Comparison of ENCODE assay signal across 22 cellular contexts in genomic region chr19:52640916-52641315, GRCh38. TPM values are rescaled to one million over a fixed set of nuclear protein-coding genes. Genes with fewer than 3 reads are reported as not detected.
DNase-seq lines count a peak whose midpoint lies in the region; ATAC-seq and TF ChIP-seq lines count a peak whose summit lies in the region.
"Had no signal": no experiment of that assay in that cellular context is flagged by ENCODE, and none has a peak within 500 bp of the region (broad histone marks: within the 10 kb centered on the region; RNA-seq: fewer than 3 reads in every experiment).

No MANE protein-coding gene starts in this region.

- no peak overlapping the region for H3K4me3 Mint-ChIP-seq in progenitor cell of endocrine pancreas (ENCODE audit: low read depth)
- H3K4me3 Mint-ChIP-seq in stimulated activated effector memory CD8-positive, alpha-beta T cell treated with anti-CD3 and anti-CD28 coated beads, Interleukin-12 subunit alpha, Interleukin-12 subunit beta, amount 100 ng/mL, for 72 hours: no peak overlapping the region
- H3K4me3 Mint-ChIP-seq: activated CD4-positive, alpha-beta memory T cell treated with anti-CD3 and anti-CD28 coated beads, Interleukin-2, amount 10 ng/mL, durations not matched to agents 7 days and 5 days; activated naive CD4-positive, alpha-beta T cell treated with anti-CD3 and anti-CD28 coated beads for 36 hours; central memory CD8-positive, alpha-beta T cell; stimulated activated memory B cell treated with anti-CD40 and anti-IgM and Interleukin-4, amounts not matched to agents 10 μg/mL and 1 μg/mL and 100 μg/mL, for 72 hours; T-cell had no signal

- peak; percentile 32 for DNase-seq in GM03348 (ENCODE audit: low spot score)
- peak; percentile 47 for DNase-seq in NCI-H69 (lab: John Stamatoyannopoulos, UW)
- DNase-seq in foreskin fibroblast: peak; percentile 67 to 89
- no peak for DNase-seq in progenitor cell of endocrine pancreas (ENCODE audit: low spot score, unreplicated experiment)
- no peak for DNase-seq in OCI-M2 (lab: John Stamatoyannopoulos, UW; ENCODE audit: unreplicated experiment)
- no peak for DNase-seq in NCI-H226
- DNase-seq in stimulated activated effector memory CD8-positive, alpha-beta T cell treated with anti-CD3 and anti-CD28 coated beads, Interleukin-12 subunit alpha, Interleukin-12 subunit beta, amount 100 ng/mL, for 72 hours (ENCODE audit: low spot score in 2 of 2): no peak
- DNase-seq: activated CD4-positive, alpha-beta memory T cell treated with anti-CD3 and anti-CD28 coated beads, Interleukin-2, amount 10 ng/mL, durations not matched to agents 7 days and 5 days; activated naive CD4-positive, alpha-beta T cell treated with anti-CD3 and anti-CD28 coated beads for 36 hours; activated T-cell treated with anti-CD3 and anti-CD28 coated beads, Interleukin-2, amount 50 U/mL, for 1 hour; anterior cingulate cortex; effector CD4-positive, alpha-beta T cell; head of caudate nucleus; NCI-H1694 treated with DMSO at 0.1 percent for 48 hours; Right ventricle myocardium superior; T-cell; thyroid gland had no signal

- H3K27me3 Mint-ChIP-seq in progenitor cell of endocrine pancreas: no peaks in the 10 kb centered on the region
- H3K27me3 Mint-ChIP-seq: activated CD4-positive, alpha-beta memory T cell treated with anti-CD3 and anti-CD28 coated beads, Interleukin-2, amount 10 ng/mL, durations not matched to agents 7 days and 5 days; central memory CD8-positive, alpha-beta T cell; stimulated activated memory B cell treated with anti-CD40 and anti-IgM and Interleukin-4, amounts not matched to agents 10 μg/mL and 1 μg/mL and 100 μg/mL, for 72 hours; T-cell had no signal

- peaks cover 29% of the 10 kb centered on the region for H3K4me1 Mint-ChIP-seq in progenitor cell of endocrine pancreas (ENCODE audit: low read depth)
- peaks cover 16% of the 10 kb centered on the region for H3K4me1 Mint-ChIP-seq in stimulated activated effector memory CD8-positive, alpha-beta T cell treated with anti-CD3 and anti-CD28 coated beads, Interleukin-12 subunit alpha, Interleukin-12 subunit beta, amount 100 ng/mL, for 72 hours

- TF ChIP-seq CTCF in foreskin fibroblast (IDR thresholded peaks at IDR 0.05; ENCODE audit: low read depth, low read length) (no peak), progenitor cell of endocrine pancreas (IDR thresholded peaks at IDR 0.05; ENCODE audit: unreplicated experiment) (no peak)

- H3K4me3 ChIP-seq in foreskin fibroblast (ENCODE audit: low read depth in 1 of 2, low read length in 2 of 2): no peak overlapping the region
- H3K4me3 ChIP-seq: lung, thyroid gland had no signal

- peaks cover 3% of the 10 kb centered on the region for H3K36me3 Mint-ChIP-seq in progenitor cell of endocrine pancreas (ENCODE audit: insufficient read depth)
- peaks cover 16% of the 10 kb centered on the region for H3K36me3 Mint-ChIP-seq in stimulated activated effector memory CD8-positive, alpha-beta T cell treated with anti-CD3 and anti-CD28 coated beads, Interleukin-12 subunit alpha, Interleukin-12 subunit beta, amount 100 ng/mL, for 72 hours

- no peaks in the 10 kb centered on the region for H3K9me3 Mint-ChIP-seq in progenitor cell of endocrine pancreas (ENCODE audit: low read depth)
- no peaks in the 10 kb centered on the region for H3K9me3 Mint-ChIP-seq in stimulated activated effector memory CD8-positive, alpha-beta T cell treated with anti-CD3 and anti-CD28 coated beads, Interleukin-12 subunit alpha, Interleukin-12 subunit beta, amount 100 ng/mL, for 72 hours
- H3K9me3 Mint-ChIP-seq: central memory CD8-positive, alpha-beta T cell had no signal

- no peak for ATAC-seq in stimulated activated effector memory CD8-positive, alpha-beta T cell treated with anti-CD3 and anti-CD28 coated beads, Interleukin-12 subunit alpha, Interleukin-12 subunit beta, amount 100 ng/mL, for 72 hours
- ATAC-seq: HCT116; sciatic nerve; stimulated activated memory B cell treated with anti-CD40 and anti-IgM and Interleukin-4, amounts not matched to agents 10 μg/mL and 1 μg/mL and 100 μg/mL, for 72 hours; T-cell had no signal

- peak overlapping the region; percentile 77 for H3K27ac Mint-ChIP-seq in progenitor cell of endocrine pancreas
- H3K27ac Mint-ChIP-seq in stimulated activated effector memory CD8-positive, alpha-beta T cell treated with anti-CD3 and anti-CD28 coated beads, Interleukin-12 subunit alpha, Interleukin-12 subunit beta, amount 100 ng/mL, for 72 hours: no peak overlapping the region
- H3K27ac Mint-ChIP-seq: activated CD4-positive, alpha-beta memory T cell treated with anti-CD3 and anti-CD28 coated beads, Interleukin-2, amount 10 ng/mL, durations not matched to agents 7 days and 5 days; activated naive CD4-positive, alpha-beta T cell treated with anti-CD3 and anti-CD28 coated beads for 36 hours; stimulated activated memory B cell treated with anti-CD40 and anti-IgM and Interleukin-4, amounts not matched to agents 10 μg/mL and 1 μg/mL and 100 μg/mL, for 72 hours; T-cell had no signal

RNA-seq across cellular contexts. Expression of gene ZNF83, which starts 2.8 kb away (rescaled TPM):
- total RNA-seq in progenitor cell of endocrine pancreas: 72.1 and 79.7 TPM in 2 replicates

Comparison
In these comparisons a context has a peak if more than half of its experiments do, and no peak if none do; other contexts are left out.
1. DNase-seq: peak in GM03348 (single experiment), NCI-H69 (single experiment) and foreskin fibroblast (2 of 2); none in progenitor cell of endocrine pancreas (single experiment), OCI-M2 (single experiment), NCI-H226 (single experiment) and stimulated activated effector memory CD8-positive, alpha-beta T cell treated with anti-CD3 and anti-CD28 coated beads, Interleukin-12 subunit alpha, Interleukin-12 subunit beta, amount 100 ng/mL, for 72 hours (0 of 2).